2 cellular contexts compared by ENCODE assay signal in the genomic region with DNA sequence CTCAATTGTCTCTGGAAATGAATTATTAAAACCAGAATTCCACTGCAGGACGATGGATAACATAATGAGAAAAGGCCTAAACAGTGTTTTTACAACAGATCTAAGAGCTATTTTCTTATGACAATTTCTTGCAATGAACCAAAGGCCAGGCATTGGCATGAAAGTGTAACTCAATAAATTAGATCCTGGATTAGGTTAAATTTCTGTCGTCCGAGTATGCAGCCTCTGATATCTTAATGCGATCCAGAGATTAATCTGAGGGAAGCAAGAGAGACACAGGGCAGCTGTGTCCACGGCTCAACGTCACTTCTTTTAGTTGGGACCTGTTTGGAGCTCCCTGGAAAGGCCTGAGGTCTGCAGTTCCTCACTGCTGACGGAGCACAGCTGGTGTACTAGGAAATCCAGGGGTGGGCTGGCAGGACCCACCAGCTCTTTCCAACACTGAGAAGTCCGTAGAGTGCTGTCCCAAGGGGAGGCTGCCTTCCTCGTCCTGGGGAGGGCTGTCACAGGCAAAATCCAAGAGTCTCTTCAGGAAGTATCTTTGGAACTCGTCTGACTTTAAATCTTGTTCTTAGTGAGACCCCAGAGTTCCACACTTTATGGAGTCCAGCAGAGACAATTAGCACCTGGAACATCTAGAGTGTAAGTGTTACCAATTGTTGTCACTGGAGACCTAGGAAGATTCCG.
TF ChIP-seq lines count a peak whose summit lies in the region.

No MANE protein-coding gene starts in this region.

TF ChIP-seq in SK-N-SH, 30 proteins besides CTCF, POLR2A, EP300 and RAD21 (continued from another document):
- TF ChIP-seq, protein P1, sequence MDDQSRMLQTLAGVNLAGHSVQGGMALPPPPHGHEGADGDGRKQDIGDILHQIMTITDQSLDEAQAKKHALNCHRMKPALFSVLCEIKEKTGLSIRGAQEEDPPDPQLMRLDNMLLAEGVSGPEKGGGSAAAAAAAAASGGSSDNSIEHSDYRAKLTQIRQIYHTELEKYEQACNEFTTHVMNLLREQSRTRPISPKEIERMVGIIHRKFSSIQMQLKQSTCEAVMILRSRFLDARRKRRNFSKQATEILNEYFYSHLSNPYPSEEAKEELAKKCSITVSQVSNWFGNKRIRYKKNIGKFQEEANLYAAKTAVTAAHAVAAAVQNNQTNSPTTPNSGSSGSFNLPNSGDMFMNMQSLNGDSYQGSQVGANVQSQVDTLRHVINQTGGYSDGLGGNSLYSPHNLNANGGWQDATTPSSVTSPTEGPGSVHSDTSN (IDR thresholded peaks at IDR 0.05), result no peak
- TF ChIP-seq, protein P2, sequence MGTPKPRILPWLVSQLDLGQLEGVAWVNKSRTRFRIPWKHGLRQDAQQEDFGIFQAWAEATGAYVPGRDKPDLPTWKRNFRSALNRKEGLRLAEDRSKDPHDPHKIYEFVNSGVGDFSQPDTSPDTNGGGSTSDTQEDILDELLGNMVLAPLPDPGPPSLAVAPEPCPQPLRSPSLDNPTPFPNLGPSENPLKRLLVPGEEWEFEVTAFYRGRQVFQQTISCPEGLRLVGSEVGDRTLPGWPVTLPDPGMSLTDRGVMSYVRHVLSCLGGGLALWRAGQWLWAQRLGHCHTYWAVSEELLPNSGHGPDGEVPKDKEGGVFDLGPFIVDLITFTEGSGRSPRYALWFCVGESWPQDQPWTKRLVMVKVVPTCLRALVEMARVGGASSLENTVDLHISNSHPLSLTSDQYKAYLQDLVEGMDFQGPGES (IDR thresholded peaks at IDR 0.05; ENCODE audit: low read depth, low read length), result no peak
- TF ChIP-seq, protein P3, sequence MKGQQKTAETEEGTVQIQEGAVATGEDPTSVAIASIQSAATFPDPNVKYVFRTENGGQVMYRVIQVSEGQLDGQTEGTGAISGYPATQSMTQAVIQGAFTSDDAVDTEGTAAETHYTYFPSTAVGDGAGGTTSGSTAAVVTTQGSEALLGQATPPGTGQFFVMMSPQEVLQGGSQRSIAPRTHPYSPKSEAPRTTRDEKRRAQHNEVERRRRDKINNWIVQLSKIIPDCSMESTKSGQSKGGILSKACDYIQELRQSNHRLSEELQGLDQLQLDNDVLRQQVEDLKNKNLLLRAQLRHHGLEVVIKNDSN (IDR thresholded peaks at IDR 0.05; ENCODE audit: borderline replicate concordance, low read depth), result no peak
- no peak for TF ChIP-seq MEF2A (IDR thresholded peaks at IDR 0.05; ENCODE audit: borderline replicate concordance, low read depth)
- TF ChIP-seq MXI1 (IDR thresholded peaks at IDR 0.05; ENCODE audit: low read depth, low read length), result no peak
- TF ChIP-seq TCF12 (IDR thresholded peaks at IDR 0.05), result no peak
- no peak for TF ChIP-seq JUND (IDR thresholded peaks at IDR 0.05)
- no peak for TF ChIP-seq CHD2 (IDR thresholded peaks at IDR 0.05; ENCODE audit: low read length, partially characterized antibody)
- no peak for TF ChIP-seq TAF1 (IDR thresholded peaks at IDR 0.05; ENCODE audit: borderline replicate concordance, low read depth, low read length)
- TF ChIP-seq, protein P4, sequence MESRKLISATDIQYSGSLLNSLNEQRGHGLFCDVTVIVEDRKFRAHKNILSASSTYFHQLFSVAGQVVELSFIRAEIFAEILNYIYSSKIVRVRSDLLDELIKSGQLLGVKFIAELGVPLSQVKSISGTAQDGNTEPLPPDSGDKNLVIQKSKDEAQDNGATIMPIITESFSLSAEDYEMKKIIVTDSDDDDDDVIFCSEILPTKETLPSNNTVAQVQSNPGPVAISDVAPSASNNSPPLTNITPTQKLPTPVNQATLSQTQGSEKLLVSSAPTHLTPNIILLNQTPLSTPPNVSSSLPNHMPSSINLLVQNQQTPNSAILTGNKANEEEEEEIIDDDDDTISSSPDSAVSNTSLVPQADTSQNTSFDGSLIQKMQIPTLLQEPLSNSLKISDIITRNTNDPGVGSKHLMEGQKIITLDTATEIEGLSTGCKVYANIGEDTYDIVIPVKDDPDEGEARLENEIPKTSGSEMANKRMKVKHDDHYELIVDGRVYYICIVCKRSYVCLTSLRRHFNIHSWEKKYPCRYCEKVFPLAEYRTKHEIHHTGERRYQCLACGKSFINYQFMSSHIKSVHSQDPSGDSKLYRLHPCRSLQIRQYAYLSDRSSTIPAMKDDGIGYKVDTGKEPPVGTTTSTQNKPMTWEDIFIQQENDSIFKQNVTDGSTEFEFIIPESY (IDR thresholded peaks at IDR 0.05; ENCODE audit: borderline replicate concordance, low read depth), result no peak
- no peak for TF ChIP-seq RCOR1 (IDR thresholded peaks at IDR 0.05; ENCODE audit: low read length)
- no peak for TF ChIP-seq TEAD4 (IDR thresholded peaks at IDR 0.05; ENCODE audit: borderline replicate concordance, insufficient read depth)
- TF ChIP-seq POLR2AphosphoS5 (IDR thresholded peaks at IDR 0.05; ENCODE audit: low read depth, low read length), result no peak
- no peak for TF ChIP-seq GATA2 (CRISPR knock-in tag; IDR thresholded peaks at IDR 0.05)
- no peak for TF ChIP-seq NFIC (IDR thresholded peaks at IDR 0.05; ENCODE audit: borderline replicate concordance)

TF ChIP-seq in SK-N-SH treated with all-trans-retinoic acid at 6 μM for 48 hours, 23 proteins besides CTCF, POLR2A, EP300 and RAD21 (continued from another document):
- TF ChIP-seq CSRNP3 (CRISPR knock-in tag; IDR thresholded peaks at IDR 0.05) (no peak), OSR1 (CRISPR knock-in tag; IDR thresholded peaks at IDR 0.05) (no peak), BACH2 (CRISPR knock-in tag; IDR thresholded peaks at IDR 0.05; ENCODE audit: borderline replicate concordance) (no peak), RARB (CRISPR knock-in tag; IDR thresholded peaks at IDR 0.05) (no peak), PATZ1 (CRISPR knock-in tag; IDR thresholded peaks at IDR 0.05; ENCODE audit: borderline replicate concordance) (no peak), SNAI2 (CRISPR knock-in tag; IDR thresholded peaks at IDR 0.05) (no peak), TSHZ2 (CRISPR knock-in tag; IDR thresholded peaks at IDR 0.05) (no peak), TCF4 (CRISPR knock-in tag; IDR thresholded peaks at IDR 0.05; ENCODE audit: borderline replicate concordance) (no peak), ZC3H10 (CRISPR knock-in tag; IDR thresholded peaks at IDR 0.05) (no peak)
- TF ChIP-seq, protein P5, sequence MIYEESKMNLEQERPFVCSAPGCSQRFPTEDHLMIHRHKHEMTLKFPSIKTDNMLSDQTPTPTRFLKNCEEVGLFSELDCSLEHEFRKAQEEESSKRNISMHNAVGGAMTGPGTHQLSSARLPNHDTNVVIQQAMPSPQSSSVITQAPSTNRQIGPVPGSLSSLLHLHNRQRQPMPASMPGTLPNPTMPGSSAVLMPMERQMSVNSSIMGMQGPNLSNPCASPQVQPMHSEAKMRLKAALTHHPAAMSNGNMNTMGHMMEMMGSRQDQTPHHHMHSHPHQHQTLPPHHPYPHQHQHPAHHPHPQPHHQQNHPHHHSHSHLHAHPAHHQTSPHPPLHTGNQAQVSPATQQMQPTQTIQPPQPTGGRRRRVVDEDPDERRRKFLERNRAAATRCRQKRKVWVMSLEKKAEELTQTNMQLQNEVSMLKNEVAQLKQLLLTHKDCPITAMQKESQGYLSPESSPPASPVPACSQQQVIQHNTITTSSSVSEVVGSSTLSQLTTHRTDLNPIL (CRISPR knock-in tag; IDR thresholded peaks at IDR 0.05; ENCODE audit: low read depth), result no peak
